In genomic region chr7:1946461-1947450, GRCh38 we compare ENCODE assay signal across 23 cellular contexts.
DNase-seq lines count a peak whose midpoint lies in the region; FAIRE-seq and TF ChIP-seq lines count a peak whose summit lies in the region.
"Had no signal": no experiment of that assay in that cellular context is flagged by ENCODE, and none has a peak within 500 bp of the region (broad histone marks: within the 10 kb centered on the region; RNA-seq: fewer than 3 reads in every experiment).

No MANE protein-coding gene starts in this region.

- no peaks in the 10 kb centered on the region for H3K27me3 ChIP-seq in BLaER1
- no peaks in the 10 kb centered on the region for H3K27me3 ChIP-seq in H9 (ENCODE audit: insufficient read depth, low read length)
- no peaks in the 10 kb centered on the region for H3K27me3 ChIP-seq in H1 (replicated peaks in 1 of 4; ENCODE audit: control insufficient read depth in 3 of 4, extremely low read depth in 1 of 4, insufficient read depth in 3 of 4, low read length in 3 of 4)
- no peaks in the 10 kb centered on the region for H3K27me3 ChIP-seq in neuronal stem cell (ENCODE audit: control insufficient read depth in 3 of 3, insufficient read depth in 3 of 3, low read depth in 1 of 3, low read length in 3 of 3)
- H3K27me3 ChIP-seq: transverse colon had no signal

- no CpG with 5 or more reads among the region's 40 CpGs for WGBS in H9 (ENCODE audit: extremely low coverage, insufficient read length, low lambda C conversion rate)
- 96% methylated on average over 39 of the region's 40 CpGs; no CpG with 5 or more reads in 1 of the 2 experiments for WGBS in H1 (ENCODE audit: extremely low coverage in 1 of 2, insufficient coverage in 1 of 2, insufficient read length in 1 of 2, insufficient replicate concordance in 2 of 2, low coverage in 1 of 2, low lambda C conversion rate in 2 of 2, missing lambda C conversion rate in 1 of 2), 2 experiments
- no CpG with 5 or more reads among the region's 40 CpGs for WGBS in neuronal stem cell (ENCODE audit: extremely low coverage in 2 of 2, insufficient read length in 2 of 2, insufficient replicate concordance in 1 of 2), 2 donors

- no peak overlapping the region for H2AK5ac ChIP-seq in H9 (ENCODE audit: insufficient read length, low read length)
- no peak overlapping the region for H2AK5ac ChIP-seq in H1 (ENCODE audit: low read depth, low read length)
- H2AK5ac ChIP-seq in neuronal stem cell (ENCODE audit: low read depth, low read length): no peak overlapping the region

- H3K23ac ChIP-seq in H9 (ENCODE audit: insufficient read length, low read depth, low read length) (no peak overlapping the region), H1 (ENCODE audit: insufficient read length) (no peak overlapping the region), neuronal stem cell (ENCODE audit: low read depth, low read length, poor library complexity) (peak overlapping the region; percentile 44)

- no peaks in the 10 kb centered on the region for H3K79me1 ChIP-seq in H9 (ENCODE audit: insufficient read depth, low read depth, low read length, poor library complexity, severe bottlenecking)
- H3K79me1 ChIP-seq in H1 (ENCODE audit: low read depth, low read length): peaks cover 3% of the 10 kb centered on the region; the same call in 1 of the 2 replicates
- H3K79me1 ChIP-seq in neuronal stem cell (ENCODE audit: low read depth, low read length): peaks cover 4% of the 10 kb centered on the region

- no peak overlapping the region for H2BK5ac ChIP-seq in H9 (ENCODE audit: insufficient read length, low read length)
- H2BK5ac ChIP-seq in H1 (ENCODE audit: low read depth, low read length): no peak overlapping the region; the same call in 1 of the 2 replicates
- peak overlapping the region; percentile 71 for H2BK5ac ChIP-seq in neuronal stem cell (ENCODE audit: low read length)

- H3K27ac ChIP-seq in BLaER1: peak overlapping the region; percentile 30; the same call in 1 of the 2 replicates
- no peak overlapping the region for H3K27ac ChIP-seq in H9 (ENCODE audit: insufficient read length, low read depth, low read length)
- no peak overlapping the region for H3K27ac ChIP-seq in H1 (ENCODE audit: low read depth, low read length)
- no peak overlapping the region for H3K27ac ChIP-seq in neuronal stem cell (replicated peaks; ENCODE audit: low read length)
- H3K27ac ChIP-seq: HL-60, parathyroid adenoma, transverse colon had no signal

- peaks cover 72% of the 10 kb centered on the region; the same call in 1 of the 2 replicates for H4K20me1 ChIP-seq in BLaER1
- H4K20me1 ChIP-seq in H9 (ENCODE audit: control insufficient read depth, insufficient read depth, insufficient read length): no peaks in the 10 kb centered on the region
- H4K20me1 ChIP-seq in H1 (replicated peaks in 1 of 2; ENCODE audit: control insufficient read depth in 1 of 2, insufficient read depth in 2 of 2, low read length in 2 of 2): peaks cover 0 to 2% of the 10 kb centered on the region in 2 experiments

- H3K9me3 ChIP-seq in BLaER1 (no peaks in the 10 kb centered on the region), H9 (ENCODE audit: control insufficient read depth, low read depth, low read length) (no peaks in the 10 kb centered on the region), H1 (ENCODE audit: insufficient read depth in 2 of 2, low read depth in 1 of 2, low read length in 1 of 2) (no peaks in the 10 kb centered on the region), neuronal stem cell (replicated peaks in 1 of 2; ENCODE audit: control insufficient read depth in 2 of 2, insufficient read depth in 1 of 2, low read depth in 1 of 2, low read length in 2 of 2) (no peaks in the 10 kb centered on the region)
- H3K9me3 ChIP-seq: transverse colon had no signal

- H4K8ac ChIP-seq in H9 (replicated peaks; ENCODE audit: insufficient read length, low read depth, low read length): no peak overlapping the region
- H4K8ac ChIP-seq in H1 (ENCODE audit: extremely low read depth, insufficient read depth, low read length): no peak overlapping the region
- no peak overlapping the region for H4K8ac ChIP-seq in neuronal stem cell (ENCODE audit: low read depth, low read length)

- no peak overlapping the region for H3K4me3 Mint-ChIP-seq in H9
- H3K4me3 Mint-ChIP-seq: activated CD4-positive, alpha-beta T cell treated with anti-CD3 and anti-CD28 coated beads for 36 hours; activated naive CD8-positive, alpha-beta T cell treated with anti-CD3 and anti-CD28 coated beads, Interleukin-2, amount 50 U/mL, for 24 hours; HFFc6; T-helper 2 cell treated with Interferon-gamma antibody and Interleukin-4, amounts not matched to agents 5 μg/mL and 100 μg/mL, for 36 hours had no signal

- H3K36me3 ChIP-seq in BLaER1 (peaks cover 57% of the 10 kb centered on the region), H1 (ENCODE audit: control insufficient read depth in 2 of 4, insufficient read depth in 4 of 4, low read length in 3 of 4) (no peaks in the 10 kb centered on the region), neuronal stem cell (replicated peaks in 1 of 2; ENCODE audit: control insufficient read depth in 2 of 2, insufficient read depth in 2 of 2, low read length in 2 of 2) (no peaks in the 10 kb centered on the region)
- H3K36me3 ChIP-seq: transverse colon had no signal

- no peaks in the 10 kb centered on the region for H3K9me3 Mint-ChIP-seq in H9
- H3K9me3 Mint-ChIP-seq: activated naive CD8-positive, alpha-beta T cell treated with anti-CD3 and anti-CD28 coated beads, Interleukin-2, amount 50 U/mL, for 24 hours; HFFc6; T-helper 2 cell treated with Interferon-gamma antibody and Interleukin-4, amounts not matched to agents 5 μg/mL and 100 μg/mL, for 36 hours had no signal

- no peak overlapping the region for H4K91ac ChIP-seq in H9 (ENCODE audit: insufficient read length, low read depth, low read length)
- H4K91ac ChIP-seq in H1 (replicated peaks; ENCODE audit: insufficient read length, low read length): no peak overlapping the region
- peak overlapping the region; percentile 48 for H4K91ac ChIP-seq in neuronal stem cell (ENCODE audit: low read depth, low read length, poor library complexity)

- H3K4ac ChIP-seq in H9 (ENCODE audit: low read depth, low read length) (no peak overlapping the region), H1 (replicated peaks; ENCODE audit: insufficient read length, low read depth, low read length) (no peak overlapping the region), neuronal stem cell (ENCODE audit: low read length) (no peak overlapping the region)

- H3K9ac ChIP-seq in BLaER1: no peak overlapping the region
- H3K9ac ChIP-seq in H9 (ENCODE audit: extremely low read depth, insufficient read length, low read length): no peak overlapping the region
- no peak overlapping the region for H3K9ac ChIP-seq in H1 (replicated peaks in 1 of 4; ENCODE audit: extremely low read depth in 1 of 4, low read depth in 3 of 4, low read length in 3 of 4)
- H3K9ac ChIP-seq in neuronal stem cell (ENCODE audit: low read depth, low read length, poor library complexity): peak overlapping the region; percentile 50
- H3K9ac ChIP-seq: parathyroid adenoma had no signal

- peaks cover 0 to 1% (median 0%) of the 10 kb centered on the region in 3 experiments; a peak in 3 of 7 replicates for H3K36me3 Mint-ChIP-seq in H9 (ENCODE audit: insufficient read depth in 1 of 3, low read depth in 3 of 3)

- TF ChIP-seq POLR2A in H1 (IDR thresholded peaks at IDR 0.05; ENCODE audit: control extremely low read depth in 1 of 2, low read depth in 2 of 2, low read length in 2 of 2): no peak

- no peak overlapping the region for H2BK12ac ChIP-seq in H9 (ENCODE audit: insufficient read length, low read depth, low read length)
- no peak overlapping the region for H2BK12ac ChIP-seq in H1 (ENCODE audit: low read depth, low read length)
- no peak overlapping the region for H2BK12ac ChIP-seq in neuronal stem cell (ENCODE audit: low read length)

- no peaks in the 10 kb centered on the region for H3K27me3 Mint-ChIP-seq in H9 (ENCODE audit: low read depth)
- H3K27me3 Mint-ChIP-seq: activated CD4-positive, alpha-beta T cell treated with anti-CD3 and anti-CD28 coated beads for 36 hours; activated naive CD8-positive, alpha-beta T cell treated with anti-CD3 and anti-CD28 coated beads, Interleukin-2, amount 50 U/mL, for 24 hours had no signal

- no peak overlapping the region for H3T11ph ChIP-seq in H9 (ENCODE audit: low read length)

- no peaks in the 10 kb centered on the region for H3K79me2 ChIP-seq in H9 (ENCODE audit: insufficient read depth, low read length)
- 0 out of 4 replicates have a peak, but pooled peaks cover 0 to 2% of the 10 kb centered on the region in 2 experiments for H3K79me2 ChIP-seq in H1 (ENCODE audit: control insufficient read depth in 1 of 2, insufficient read depth in 2 of 2, low read length in 2 of 2)
- H3K79me2 ChIP-seq: parathyroid adenoma had no signal

- H3K4me1 ChIP-seq in BLaER1 (peaks cover 94% of the 10 kb centered on the region), H9 (ENCODE audit: insufficient read depth, low read length) (peaks cover 2% of the 10 kb centered on the region; the same call in 1 of the 2 replicates), H1 (replicated peaks in 1 of 4; ENCODE audit: control insufficient read depth in 3 of 4, insufficient read depth in 4 of 4, low read length in 3 of 4) (peaks cover 0 to 16% (median 8%) of the 10 kb centered on the region in 4 experiments; a peak in 6 of 7 replicates), neuronal stem cell (ENCODE audit: control insufficient read depth in 2 of 2, insufficient read depth in 1 of 2, low read depth in 1 of 2, low read length in 2 of 2) (peaks cover 7 to 19% of the 10 kb centered on the region in 2 donors)
- H3K4me1 ChIP-seq: parathyroid adenoma had no signal

- TF ChIP-seq EP300 in H1 (IDR thresholded peaks at IDR 0.05; ENCODE audit: borderline replicate concordance in 1 of 2, low read depth in 2 of 2, low read length in 2 of 2): no peak

- no peak for TF ChIP-seq RAD21 in H1 (IDR thresholded peaks at IDR 0.05 in 1 of 2, conservative IDR thresholded peaks at IDR 0.05 in 1 of 2; ENCODE audit: low read depth in 2 of 2, low read length in 2 of 2)

- TF ChIP-seq CTCF in H9 (conservative IDR thresholded peaks at IDR 0.05): no peak
- no peak for TF ChIP-seq CTCF in H1 (IDR thresholded peaks at IDR 0.05; ENCODE audit: control extremely low read depth in 1 of 3, insufficient read depth in 1 of 3, low read depth in 1 of 3, low read length in 3 of 3)

- POLR2A ChIA-PET in H1 (lab: Charles Lee; ENCODE audit: partially characterized antibody): no interaction called here

- H2AFZ ChIP-seq in H9 (ENCODE audit: low read length): no peak overlapping the region
- no peak overlapping the region for H2AFZ ChIP-seq in H1 (ENCODE audit: low read length)
- no peak overlapping the region for H2AFZ ChIP-seq in neuronal stem cell (ENCODE audit: low read length)
- H2AFZ ChIP-seq: parathyroid adenoma had no signal

- H3K14ac ChIP-seq in H9 (ENCODE audit: insufficient read depth, low read length): no peak overlapping the region
- no peak overlapping the region for H3K14ac ChIP-seq in H1 (ENCODE audit: insufficient read length)
- H3K14ac ChIP-seq in neuronal stem cell (ENCODE audit: low read length): no peak overlapping the region

- H2BK20ac ChIP-seq in H9 (ENCODE audit: low read depth, low read length, poor library complexity, severe bottlenecking) (no peak overlapping the region), H1 (ENCODE audit: low read length) (no peak overlapping the region)

- DNase-seq in H9 (no peak), H1 (ENCODE audit: low read depth in 1 of 2, low spot score in 2 of 2) (no peak), neuronal stem cell (ENCODE audit: low spot score) (no peak), germinal center (ENCODE audit: low spot score) (no peak), NCI-H510A (lab: John Stamatoyannopoulos, UW) (no peak)
- no peak for DNase-seq in stimulated activated CD4-positive, alpha-beta T cell treated with anti-CD3 and anti-CD28 coated beads, Interleukin-2, amount 100 ng/mL, for 24 hours
- DNase-seq: activated CD4-positive, alpha-beta T cell treated with anti-CD3 and anti-CD28 coated beads for 36 hours; activated CD8-positive, alpha-beta memory T cell treated with anti-CD3 and anti-CD28 coated beads for 24 hours; activated gamma-delta T cell; activated naive CD8-positive, alpha-beta T cell treated with anti-CD3 and anti-CD28 coated beads, Interleukin-2, amount 50 U/mL, for 24 hours; C1 segment of cervical spinal cord; HFFc6; NCI-H146; NCI-H446 treated with DMSO at 0.1 percent for 48 hours; OCI-M1; transverse colon had no signal

- H4K5ac ChIP-seq in H9 (ENCODE audit: insufficient read length, low read depth, low read length): no peak overlapping the region
- no peak overlapping the region for H4K5ac ChIP-seq in H1 (ENCODE audit: insufficient read length, low read depth, low read length)

- H2BK15ac ChIP-seq in H9 (ENCODE audit: low read depth, low read length) (no peak overlapping the region), H1 (ENCODE audit: low read length) (no peak overlapping the region), neuronal stem cell (ENCODE audit: low read length) (no peak overlapping the region)

- H3K4me1 Mint-ChIP-seq in H9: peaks cover 25 to 29% of the 10 kb centered on the region in 2 experiments

- H3K56ac ChIP-seq in H9 (ENCODE audit: insufficient read length, low read depth, low read length): no peak overlapping the region
- H3K56ac ChIP-seq in H1 (replicated peaks; ENCODE audit: insufficient read length, low read depth, low read length): no peak overlapping the region

- FAIRE-seq in H1 (lab: Jason Lieb, UNC): no peak
- FAIRE-seq: D721Med, islet of Langerhans had no signal

- H3K23me2 ChIP-seq in H9 (ENCODE audit: insufficient read length, low read depth, low read length, poor library complexity, severe bottlenecking) (no peaks in the 10 kb centered on the region), H1 (ENCODE audit: low read depth, low read length) (no peaks in the 10 kb centered on the region)

- H3K27ac Mint-ChIP-seq in H9: peak overlapping the region; percentile 44 to 70 (median 55); a peak in 3 of 7 replicates
- H3K27ac Mint-ChIP-seq: activated CD4-positive, alpha-beta T cell treated with anti-CD3 and anti-CD28 coated beads for 36 hours; activated naive CD8-positive, alpha-beta T cell treated with anti-CD3 and anti-CD28 coated beads, Interleukin-2, amount 50 U/mL, for 24 hours; HFFc6; T-helper 2 cell treated with Interferon-gamma antibody and Interleukin-4, amounts not matched to agents 5 μg/mL and 100 μg/mL, for 36 hours had no signal

- H3K4me2 ChIP-seq in BLaER1 (0 out of 2 replicates have a peak overlapping the region, but pooled peaks have one; percentile 100), H9 (ENCODE audit: insufficient read depth, insufficient read length, low read length) (no peak overlapping the region), H1 (ENCODE audit: insufficient read depth in 1 of 2, low read depth in 2 of 2, low read length in 2 of 2) (no peak overlapping the region), neuronal stem cell (ENCODE audit: insufficient read depth, low read length, poor library complexity, severe bottlenecking) (no peak overlapping the region)

- H2BK120ac ChIP-seq in H9 (ENCODE audit: low read depth, low read length, poor library complexity, severe bottlenecking) (no peak overlapping the region), H1 (replicated peaks; ENCODE audit: low read depth, low read length) (no peak overlapping the region), neuronal stem cell (ENCODE audit: low read depth, low read length) (no peak overlapping the region)

- H3K18ac ChIP-seq in H9 (ENCODE audit: insufficient read length, low read depth, low read length): no peak overlapping the region
- H3K18ac ChIP-seq in H1 (ENCODE audit: extremely low read depth, low read length): peak overlapping the region; percentile 19; the same call in 1 of the 2 replicates
- peak overlapping the region; percentile 45 for H3K18ac ChIP-seq in neuronal stem cell (ENCODE audit: low read length)

- no peak overlapping the region for H3K4me3 ChIP-seq in BLaER1
- H3K4me3 ChIP-seq in H1 (ENCODE audit: extremely low read depth in 1 of 4, insufficient read depth in 2 of 4, low read depth in 3 of 4, low read length in 4 of 4): no peak overlapping the region
- H3K4me3 ChIP-seq in neuronal stem cell (ENCODE audit: low read length in 2 of 2): no peak overlapping the region
- H3K4me3 ChIP-seq: lung, transverse colon had no signal

- CTCF ChIA-PET in H1 (lab: Charles Lee; ENCODE audit: partially characterized antibody): no interaction called here
